ENCODE assay signal across 33 cellular contexts in genomic region chr20:47915495-47915894, GRCh38.
"Had no signal": no experiment of that assay in that cellular context is flagged by ENCODE, and none has a peak within 500 bp of the region (broad histone marks: within the 10 kb centered on the region; RNA-seq: fewer than 3 reads in every experiment).

No MANE protein-coding gene starts in this region.

- DNase-seq: Karpas-422, Kasumi-1, MG63, MM.1S, MV-4-11, NCI-H1048, NCI-H1092, NCI-H1092 treated with DMSO at 0.1 percent for 48 hours, NCI-H1105, NCI-H1105 treated with DMSO at 0.1 percent for 48 hours, NCI-H1417, NCI-H1417 treated with DMSO at 0.1 percent for 48 hours, NCI-H1436, NCI-H1436 treated with DMSO at 0.1 percent for 48 hours, NCI-H146, NCI-H1694, NCI-H1694 treated with DMSO at 0.1 percent for 48 hours, NCI-H187, NCI-H187 treated with DMSO at 0.1 percent for 48 hours, NCI-H1930, NCI-H2029, NCI-H2029 treated with DMSO at 0.1 percent for 48 hours, NCI-H2081, NCI-H2081 treated with DMSO at 0.1 percent for 48 hours, NCI-H2107, NCI-H2171, NCI-H2171 treated with DMSO at 0.1 percent for 48 hours, NCI-H2227 treated with DMSO at 0.1 percent for 48 hours, NCI-H226, NCI-H345, NCI-H446 treated with DMSO at 0.1 percent for 48 hours, NCI-H510A, NCI-H510A treated with DMSO at 0.1 percent for 48 hours had no signal

- H3K27me3 ChIP-seq: MG63 had no signal

- H3K4me3 ChIP-seq: MG63 had no signal

- H3K36me3 ChIP-seq: MG63 had no signal
